ENCODE assay signal across 13 cellular contexts in genomic region chr5:179792612-179793469, GRCh38. TPM values are rescaled to one million over a fixed set of nuclear protein-coding genes. Genes with fewer than 3 reads are reported as not detected.
DNase-seq lines count a peak whose midpoint lies in the region; ATAC-seq and TF ChIP-seq lines count a peak whose summit lies in the region.
"Had no signal": no experiment of that assay in that cellular context is flagged by ENCODE, and none has a peak within 500 bp of the region (broad histone marks: within the 10 kb centered on the region; RNA-seq: fewer than 3 reads in every experiment).

No MANE protein-coding gene starts in this region.

- H3K4me1 ChIP-seq in ascending aorta, result peaks cover 12 to 29% of the 10 kb centered on the region in 2 donors
- H3K4me1 ChIP-seq in mesenchymal stem cell (ENCODE audit: control insufficient read depth, insufficient read depth, low read depth, low read length), result peaks cover 33% of the 10 kb centered on the region
- H3K4me1 ChIP-seq in thyroid gland, result peaks cover 27 to 49% of the 10 kb centered on the region in 2 donors

- H4K91ac ChIP-seq in mesenchymal stem cell (ENCODE audit: low read length), result peak overlapping the region; percentile 10

- no peak for ATAC-seq in activated CD4-positive, alpha-beta T cell treated with anti-CD3 and anti-CD28 coated beads for 36 hours
- no peak for ATAC-seq in HG03159 (IDR thresholded peaks at IDR 0.05; ENCODE audit: unreplicated experiment)
- ATAC-seq: A549 had no signal

- no peak for TF ChIP-seq POLR2A in thyroid gland (IDR thresholded peaks at IDR 0.05)

- no peak for TF ChIP-seq CTCF in ascending aorta (IDR thresholded peaks at IDR 0.05)
- TF ChIP-seq CTCF in thyroid gland (IDR thresholded peaks at IDR 0.05), result no peak

- no peaks in the 10 kb centered on the region for H3K9me3 Mint-ChIP-seq in activated CD4-positive, alpha-beta T cell treated with anti-CD3 and anti-CD28 coated beads, Interleukin-2, amount 10 ng/mL, durations not matched to agents 24 days and 14 days
- H3K9me3 Mint-ChIP-seq in activated CD4-positive, alpha-beta T cell treated with anti-CD3 and anti-CD28 coated beads for 36 hours (ENCODE audit: low read depth), result peaks cover 2% of the 10 kb centered on the region

- peaks cover 14% of the 10 kb centered on the region for H3K4me1 Mint-ChIP-seq in activated CD4-positive, alpha-beta T cell treated with anti-CD3 and anti-CD28 coated beads, Interleukin-2, amount 10 ng/mL, durations not matched to agents 24 days and 14 days
- H3K4me1 Mint-ChIP-seq in activated CD4-positive, alpha-beta T cell treated with anti-CD3 and anti-CD28 coated beads for 36 hours, result peaks cover 25% of the 10 kb centered on the region

- H3K4me2 ChIP-seq in mesenchymal stem cell (ENCODE audit: low read length, poor library complexity, severe bottlenecking), result no peak overlapping the region
- H3K4me2 ChIP-seq: A549 had no signal

- peaks cover 2 to 7% of the 10 kb centered on the region in 2 donors for H3K36me3 ChIP-seq in ascending aorta
- peaks cover 12 to 18% of the 10 kb centered on the region in 2 experiments for H3K36me3 ChIP-seq in mesenchymal stem cell (ENCODE audit: control insufficient read depth in 1 of 2, insufficient read depth in 2 of 2, low read depth in 1 of 2, low read length in 2 of 2)
- H3K36me3 ChIP-seq in thyroid gland, result peaks cover 3 to 7% of the 10 kb centered on the region in 2 donors

- no peak overlapping the region for H3K14ac ChIP-seq in mesenchymal stem cell (ENCODE audit: low read length in 2 of 2)

- no peak overlapping the region for H3K27ac Mint-ChIP-seq in activated CD4-positive, alpha-beta T cell treated with anti-CD3 and anti-CD28 coated beads, Interleukin-2, amount 10 ng/mL, durations not matched to agents 24 days and 14 days
- no peak overlapping the region for H3K27ac Mint-ChIP-seq in activated CD4-positive, alpha-beta T cell treated with anti-CD3 and anti-CD28 coated beads for 36 hours
- H3K27ac Mint-ChIP-seq: endodermal cell had no signal

- peak overlapping the region in 1 of 2 experiments; percentile 9 for H3K4ac ChIP-seq in mesenchymal stem cell (ENCODE audit: low read depth in 1 of 2, low read length in 2 of 2)

- H2BK12ac ChIP-seq in mesenchymal stem cell (ENCODE audit: low read length in 2 of 2), result no peak overlapping the region

- H2BK120ac ChIP-seq in mesenchymal stem cell (ENCODE audit: low read depth, low read length), result no peak overlapping the region

- H2AK5ac ChIP-seq in mesenchymal stem cell (ENCODE audit: low read length, severe bottlenecking), result no peak overlapping the region

- H2AFZ ChIP-seq in mesenchymal stem cell (ENCODE audit: low read depth, low read length), result no peak overlapping the region

- H3K18ac ChIP-seq in mesenchymal stem cell (ENCODE audit: low read depth in 1 of 2, low read length in 2 of 2), result no peak overlapping the region

- CTCF ChIA-PET in activated CD4-positive, alpha-beta T cell treated with anti-CD3 and anti-CD28 coated beads for 36 hours (lab: Charles Lee), result interaction anchor here (0.6 to 1.3 kb wide), 4 partner anchors 9 to 523 kb away, joined by 3 to 6 read pairs (median 4); no protein-coding TSS in a partner anchor

- no peaks in the 10 kb centered on the region for H3K27me3 ChIP-seq in ascending aorta
- H3K27me3 ChIP-seq in mesenchymal stem cell (ENCODE audit: control insufficient read depth in 1 of 2, insufficient read depth in 1 of 2, low read length in 2 of 2), result no peaks in the 10 kb centered on the region
- no peaks in the 10 kb centered on the region for H3K27me3 ChIP-seq in thyroid gland

- H3K27me3 Mint-ChIP-seq in activated CD4-positive, alpha-beta T cell treated with anti-CD3 and anti-CD28 coated beads, Interleukin-2, amount 10 ng/mL, durations not matched to agents 24 days and 14 days, result no peaks in the 10 kb centered on the region
- no peaks in the 10 kb centered on the region for H3K27me3 Mint-ChIP-seq in activated CD4-positive, alpha-beta T cell treated with anti-CD3 and anti-CD28 coated beads for 36 hours

- no peak overlapping the region for H3K9ac ChIP-seq in mesenchymal stem cell (ENCODE audit: low read length)

- H3K4me3 ChIP-seq in ascending aorta (no peak overlapping the region), mesenchymal stem cell (ENCODE audit: insufficient read depth in 1 of 2, low read depth in 1 of 2, low read length in 2 of 2) (peak overlapping the region in 1 of 2 experiments; percentile 61), thyroid gland (replicated peaks in 1 of 3) (no peak overlapping the region)
- H3K4me3 ChIP-seq: A549 had no signal

- intact Hi-C loops in activated CD4-positive, alpha-beta T cell treated with anti-CD3 and anti-CD28 coated beads, Interleukin-2, amount 10 ng/mL, durations not matched to agents 24 days and 14 days (cut with micrococcal nuclease), result no loop called here
- intact Hi-C loops in activated CD4-positive, alpha-beta T cell treated with anti-CD3 and anti-CD28 coated beads for 36 hours (cut with DNase I, micrococcal nuclease), result no loop called here
- intact Hi-C loops in ascending aorta (cut with DNase I) (no loop called here), thyroid gland (cut with DNase I) (no loop called here)

- H3K23ac ChIP-seq in mesenchymal stem cell (ENCODE audit: low read length in 2 of 2), result no peak overlapping the region

- H3K79me1 ChIP-seq in mesenchymal stem cell (replicated peaks; ENCODE audit: low read length, poor library complexity, severe bottlenecking), result no peaks in the 10 kb centered on the region

- peaks cover 10% of the 10 kb centered on the region for H3K36me3 Mint-ChIP-seq in activated CD4-positive, alpha-beta T cell treated with anti-CD3 and anti-CD28 coated beads, Interleukin-2, amount 10 ng/mL, durations not matched to agents 24 days and 14 days (ENCODE audit: low read depth)
- H3K36me3 Mint-ChIP-seq in activated CD4-positive, alpha-beta T cell treated with anti-CD3 and anti-CD28 coated beads for 36 hours (ENCODE audit: low read depth), result peaks cover 9% of the 10 kb centered on the region

- WGBS in mesenchymal stem cell, result 96% methylated on average over 21 of the region's 24 CpGs
- 79 to 83% methylated on average over 21 to 23 of the region's 24 CpGs for whole genome bisulfite sequencing in thyroid gland, 2 donors

- DNase-seq in activated CD4-positive, alpha-beta T cell treated with anti-CD3 and anti-CD28 coated beads, Interleukin-2, amount 10 ng/mL, durations not matched to agents 24 days and 14 days, result peak; percentile 59
- no peak for DNase-seq in activated CD4-positive, alpha-beta T cell treated with anti-CD3 and anti-CD28 coated beads for 36 hours
- DNase-seq in ascending aorta (ENCODE audit: low spot score in 2 of 2) (no peak), mesenchymal stem cell (no peak), thyroid gland (no peak), NCI-H2196 treated with DMSO at 0.1 percent for 48 hours (lab: John Stamatoyannopoulos, UW; ENCODE audit: unreplicated experiment) (no peak), NCI-H1417 treated with DMSO at 0.1 percent for 48 hours (lab: John Stamatoyannopoulos, UW) (no peak)
- DNase-seq: endodermal cell, NCI-H187 treated with DMSO at 0.1 percent for 48 hours, SHP77, trophoblast cell had no signal

- H3K27ac ChIP-seq in ascending aorta, result peak overlapping the region; percentile 75 to 76
- H3K27ac ChIP-seq in mesenchymal stem cell (ENCODE audit: low read length, poor library complexity, severe bottlenecking), result no peak overlapping the region
- peak overlapping the region; percentile 43 to 90 (median 73) for H3K27ac ChIP-seq in thyroid gland
- H3K27ac ChIP-seq: A549 had no signal

- H3K9me3 ChIP-seq in ascending aorta (no peaks in the 10 kb centered on the region), mesenchymal stem cell (ENCODE audit: control insufficient read depth, low read length) (no peaks in the 10 kb centered on the region), thyroid gland (no peaks in the 10 kb centered on the region)
- H3K9me3 ChIP-seq: A549 had no signal

- no peak overlapping the region for H2BK5ac ChIP-seq in mesenchymal stem cell (ENCODE audit: low read depth, low read length, poor library complexity, severe bottlenecking)

- H4K8ac ChIP-seq in mesenchymal stem cell (ENCODE audit: low read length), result no peak overlapping the region

- H3K4me3 Mint-ChIP-seq in activated CD4-positive, alpha-beta T cell treated with anti-CD3 and anti-CD28 coated beads, Interleukin-2, amount 10 ng/mL, durations not matched to agents 24 days and 14 days, result peak overlapping the region; percentile 44
- H3K4me3 Mint-ChIP-seq in activated CD4-positive, alpha-beta T cell treated with anti-CD3 and anti-CD28 coated beads for 36 hours, result no peak overlapping the region
- H3K4me3 Mint-ChIP-seq: endodermal cell had no signal

- H2BK15ac ChIP-seq in mesenchymal stem cell (ENCODE audit: low read depth, poor library complexity, severe bottlenecking), result no peak overlapping the region

- POLR2A ChIA-PET in activated CD4-positive, alpha-beta T cell treated with anti-CD3 and anti-CD28 coated beads for 36 hours (lab: Charles Lee), result interaction anchor here (0.7 kb wide), 1 partner anchor 61 kb away, joined by 4 read pairs; no protein-coding TSS in a partner anchor

RNA-seq across cellular contexts. Expression of gene LTC4S, which starts 0.9 kb away (rescaled TPM):
- 0.88 and 1.6 TPM in 2 replicates for total RNA-seq in activated CD4-positive, alpha-beta T cell treated with anti-CD3 and anti-CD28 coated beads, Interleukin-2, amount 10 ng/mL, durations not matched to agents 24 days and 14 days
- total RNA-seq in activated CD4-positive, alpha-beta T cell treated with anti-CD3 and anti-CD28 coated beads for 36 hours, result under 1 TPM; 0.39 to 0.42 TPM
- total RNA-seq in ascending aorta (91.7 TPM), thyroid gland (10 to 100 TPM in 2 of 4 donors, 1 to 10 TPM in 2; 6.4 to 28.2 (median 15.9) TPM)
- polyA plus RNA-seq in mesenchymal stem cell (2013, experiment 1 of 2), result 0.22 TPM
- 0.29 TPM for polyA plus RNA-seq in mesenchymal stem cell (2013, experiment 2 of 2)
- polyA plus RNA-seq: A549 had no signal

RNA-seq across cellular contexts. Expression of gene MGAT4B, which starts 13.8 kb away (rescaled TPM):
- total RNA-seq in activated CD4-positive, alpha-beta T cell treated with anti-CD3 and anti-CD28 coated beads, Interleukin-2, amount 10 ng/mL, durations not matched to agents 24 days and 14 days, result 126 and 134 TPM in 2 replicates
- 10 to 100 TPM; 52.4 to 62.8 TPM for total RNA-seq in activated CD4-positive, alpha-beta T cell treated with anti-CD3 and anti-CD28 coated beads for 36 hours
- total RNA-seq in ascending aorta (207 TPM), thyroid gland (100 to 1,000 TPM in 2 of 4 donors, 10 to 100 TPM in 2; 83.6 to 108 (median 102) TPM)
- 182 TPM for polyA plus RNA-seq in mesenchymal stem cell (2013, experiment 1 of 2)
- 176 TPM for polyA plus RNA-seq in mesenchymal stem cell (2013, experiment 2 of 2)

RNA-seq across cellular contexts. Expression of gene SQSTM1, which starts 27.9 kb away (rescaled TPM):
- total RNA-seq in activated CD4-positive, alpha-beta T cell treated with anti-CD3 and anti-CD28 coated beads, Interleukin-2, amount 10 ng/mL, durations not matched to agents 24 days and 14 days, result 177 and 183 TPM in 2 replicates
- 10 to 100 TPM; 70.6 to 87.6 TPM for total RNA-seq in activated CD4-positive, alpha-beta T cell treated with anti-CD3 and anti-CD28 coated beads for 36 hours
- 476 TPM for total RNA-seq in ascending aorta
- 544 TPM for polyA plus RNA-seq in mesenchymal stem cell (2013, experiment 1 of 2)
- 553 TPM for polyA plus RNA-seq in mesenchymal stem cell (2013, experiment 2 of 2)
- total RNA-seq in thyroid gland, result 1,000 to 10,000 TPM in 1 of 4 donors, 100 to 1,000 TPM in 3; 649 to 1,146 (median 971) TPM
